Comparison of ENCODE assay signal across 16 cellular contexts in genomic region chr3:43073116-43073835, GRCh38. TPM values are rescaled to one million over a fixed set of nuclear protein-coding genes. Genes with fewer than 3 reads are reported as not detected.
DNase-seq lines count a peak whose midpoint lies in the region; ATAC-seq and TF ChIP-seq lines count a peak whose summit lies in the region.
"Had no signal": no experiment of that assay in that cellular context is flagged by ENCODE, and none has a peak within 500 bp of the region (broad histone marks: within the 10 kb centered on the region; RNA-seq: fewer than 3 reads in every experiment).

No MANE protein-coding gene starts in this region.

- no peak for TF ChIP-seq POLR2A in upper lobe of left lung (IDR thresholded peaks at IDR 0.05)

- no peak overlapping the region for H3K4me2 ChIP-seq in osteoblast (ENCODE audit: insufficient read depth, low read length)
- H3K4me2 ChIP-seq: GM23338 had no signal

- H2AFZ ChIP-seq in osteoblast (ENCODE audit: low read length): no peak overlapping the region
- H2AFZ ChIP-seq: GM23338 had no signal

- H3K36me3 Mint-ChIP-seq in activated CD4-positive, alpha-beta T cell treated with anti-CD3 and anti-CD28 coated beads for 36 hours (ENCODE audit: low read depth): no peaks in the 10 kb centered on the region

- H3K4me1 ChIP-seq in right atrium auricular region (no peaks in the 10 kb centered on the region), osteoblast (ENCODE audit: insufficient read depth, low read length) (no peaks in the 10 kb centered on the region), upper lobe of left lung (no peaks in the 10 kb centered on the region)
- H3K4me1 ChIP-seq: Caco-2 had no signal

- H3K36me3 ChIP-seq in right atrium auricular region (no peaks in the 10 kb centered on the region), osteoblast (ENCODE audit: insufficient read depth, low read length) (no peaks in the 10 kb centered on the region), upper lobe of left lung (peaks cover 0 to 4% (median 0%) of the 10 kb centered on the region in 4 donors)

- TF ChIP-seq EP300 in upper lobe of left lung (IDR thresholded peaks at IDR 0.05): no peak

- no peaks in the 10 kb centered on the region for H3K9me3 ChIP-seq in right atrium auricular region
- H3K9me3 ChIP-seq in osteoblast (ENCODE audit: low read depth, low read length): no peaks in the 10 kb centered on the region
- H3K9me3 ChIP-seq in upper lobe of left lung: no peaks in the 10 kb centered on the region
- H3K9me3 ChIP-seq: Caco-2 had no signal

- H3K27ac Mint-ChIP-seq in activated CD4-positive, alpha-beta T cell treated with anti-CD3 and anti-CD28 coated beads for 36 hours: no peak overlapping the region
- H3K27ac Mint-ChIP-seq: CD4-positive, alpha-beta T cell; GM23338 had no signal

- intact Hi-C loops in Right ventricle myocardium inferior (cut with DNase I): no loop called here
- intact Hi-C loops in activated CD4-positive, alpha-beta T cell treated with anti-CD3 and anti-CD28 coated beads for 36 hours (cut with DNase I, micrococcal nuclease): no loop called here

- no peak overlapping the region for H3K27ac ChIP-seq in right atrium auricular region
- H3K27ac ChIP-seq in osteoblast (ENCODE audit: low read depth, low read length): no peak overlapping the region
- no peak overlapping the region for H3K27ac ChIP-seq in upper lobe of left lung
- H3K27ac ChIP-seq: C4-2B had no signal

- H3K79me2 ChIP-seq in osteoblast (ENCODE audit: insufficient read depth, low read length): no peaks in the 10 kb centered on the region

- H3K4me3 ChIP-seq in right atrium auricular region (no peak overlapping the region), osteoblast (ENCODE audit: insufficient read depth, low read length) (no peak overlapping the region), upper lobe of left lung (no peak overlapping the region)
- H3K4me3 ChIP-seq: GM23338 had no signal

- CTCF ChIA-PET in activated CD4-positive, alpha-beta T cell treated with anti-CD3 and anti-CD28 coated beads for 36 hours (lab: Charles Lee): interaction anchor here (0.6 to 1.7 kb wide), 4 partner anchors 8 to 111 kb away, joined by 3 to 4 read pairs (median 3); no protein-coding TSS in a partner anchor

- peak; percentile 46 for DNase-seq in right atrium auricular region (ENCODE audit: low spot score)
- DNase-seq in Right ventricle myocardium inferior (ENCODE audit: missing footprints): no peak
- DNase-seq in osteoblast (ENCODE audit: insufficient read length, low spot score, missing footprints): peak; percentile 61
- DNase-seq in upper lobe of left lung: no peak
- DNase-seq in NCI-H1092 treated with DMSO at 0.1 percent for 48 hours (lab: John Stamatoyannopoulos, UW): no peak
- DNase-seq in AG08396 (ENCODE audit: low spot score): no peak
- DNase-seq in activated CD4-positive, alpha-beta T cell treated with anti-CD3 and anti-CD28 coated beads for 36 hours: no peak
- DNase-seq: ACHN; AML-193; Caco-2; CD4-positive, alpha-beta T cell; DMS79; GF-D8; HCEC 1CT had no signal

- no peak for ATAC-seq in Right ventricle myocardium inferior
- peak; percentile 7 to 35 for ATAC-seq in upper lobe of left lung (ENCODE audit: low FRiP score in 2 of 2)
- no peak for ATAC-seq in activated CD4-positive, alpha-beta T cell treated with anti-CD3 and anti-CD28 coated beads for 36 hours
- ATAC-seq: GM23338 had no signal

- no peak for TF ChIP-seq CTCF in right atrium auricular region (IDR thresholded peaks at IDR 0.05)
- no peak for TF ChIP-seq CTCF in osteoblast (IDR thresholded peaks at IDR 0.05; ENCODE audit: extremely low read depth, low read depth, low read length)
- no peak for TF ChIP-seq CTCF in upper lobe of left lung (IDR thresholded peaks at IDR 0.05)

- WGBS in upper lobe of left lung, 2 donors: 88 to 94% methylated on average over 5 to 7 of the region's 7 CpGs

- POLR2A ChIA-PET in activated CD4-positive, alpha-beta T cell treated with anti-CD3 and anti-CD28 coated beads for 36 hours (lab: Charles Lee): no interaction called here

- no peak overlapping the region for H3K4me3 Mint-ChIP-seq in activated CD4-positive, alpha-beta T cell treated with anti-CD3 and anti-CD28 coated beads for 36 hours
- H3K4me3 Mint-ChIP-seq: CD4-positive, alpha-beta T cell; GM23338 had no signal

- no peaks in the 10 kb centered on the region for H4K20me1 ChIP-seq in osteoblast (ENCODE audit: insufficient read depth, low read length)

- no peaks in the 10 kb centered on the region for H3K9me3 Mint-ChIP-seq in activated CD4-positive, alpha-beta T cell treated with anti-CD3 and anti-CD28 coated beads for 36 hours (ENCODE audit: low read depth)
- H3K9me3 Mint-ChIP-seq: CD4-positive, alpha-beta T cell had no signal

- H3K27me3 ChIP-seq in right atrium auricular region: no peaks in the 10 kb centered on the region
- no peaks in the 10 kb centered on the region for H3K27me3 ChIP-seq in osteoblast (ENCODE audit: insufficient read depth, low read length)
- H3K27me3 ChIP-seq in upper lobe of left lung: no peaks in the 10 kb centered on the region

- peaks cover 3% of the 10 kb centered on the region for H3K4me1 Mint-ChIP-seq in activated CD4-positive, alpha-beta T cell treated with anti-CD3 and anti-CD28 coated beads for 36 hours
- H3K4me1 Mint-ChIP-seq: GM23338 had no signal

- H3K27me3 Mint-ChIP-seq in activated CD4-positive, alpha-beta T cell treated with anti-CD3 and anti-CD28 coated beads for 36 hours: no peaks in the 10 kb centered on the region
- H3K27me3 Mint-ChIP-seq: CD4-positive, alpha-beta T cell had no signal

RNA-seq across cellular contexts. Expression of gene POMGNT2, which starts 32.6 kb away (rescaled TPM):
- total RNA-seq in right atrium auricular region (10 to 100 TPM; 28.0 to 33.1 TPM), Right ventricle myocardium inferior (23.0 TPM), osteoblast (10.1 and 10.3 TPM in 2 replicates), upper lobe of left lung (10 to 100 TPM; 10.5 to 25.1 (median 14.1) TPM)
- total RNA-seq in activated CD4-positive, alpha-beta T cell treated with anti-CD3 and anti-CD28 coated beads for 36 hours: 1 to 10 TPM; 8.3 to 8.6 TPM

Comparison
In these comparisons a context has a peak if more than half of its experiments do, and no peak if none do; other contexts are left out.
1. DNase-seq: peak in right atrium auricular region (single experiment) and osteoblast (single experiment); none in Right ventricle myocardium inferior (single experiment), upper lobe of left lung (0 of 2), NCI-H1092 treated with DMSO at 0.1 percent for 48 hours (single experiment), AG08396 (single experiment) and activated CD4-positive, alpha-beta T cell treated with anti-CD3 and anti-CD28 coated beads for 36 hours (single experiment).
2. ATAC-seq: peak in upper lobe of left lung (2 of 2); none in Right ventricle myocardium inferior (single experiment) and activated CD4-positive, alpha-beta T cell treated with anti-CD3 and anti-CD28 coated beads for 36 hours (single experiment).